Comparison of ENCODE assay signal across 1 cellular context in the genomic region with DNA sequence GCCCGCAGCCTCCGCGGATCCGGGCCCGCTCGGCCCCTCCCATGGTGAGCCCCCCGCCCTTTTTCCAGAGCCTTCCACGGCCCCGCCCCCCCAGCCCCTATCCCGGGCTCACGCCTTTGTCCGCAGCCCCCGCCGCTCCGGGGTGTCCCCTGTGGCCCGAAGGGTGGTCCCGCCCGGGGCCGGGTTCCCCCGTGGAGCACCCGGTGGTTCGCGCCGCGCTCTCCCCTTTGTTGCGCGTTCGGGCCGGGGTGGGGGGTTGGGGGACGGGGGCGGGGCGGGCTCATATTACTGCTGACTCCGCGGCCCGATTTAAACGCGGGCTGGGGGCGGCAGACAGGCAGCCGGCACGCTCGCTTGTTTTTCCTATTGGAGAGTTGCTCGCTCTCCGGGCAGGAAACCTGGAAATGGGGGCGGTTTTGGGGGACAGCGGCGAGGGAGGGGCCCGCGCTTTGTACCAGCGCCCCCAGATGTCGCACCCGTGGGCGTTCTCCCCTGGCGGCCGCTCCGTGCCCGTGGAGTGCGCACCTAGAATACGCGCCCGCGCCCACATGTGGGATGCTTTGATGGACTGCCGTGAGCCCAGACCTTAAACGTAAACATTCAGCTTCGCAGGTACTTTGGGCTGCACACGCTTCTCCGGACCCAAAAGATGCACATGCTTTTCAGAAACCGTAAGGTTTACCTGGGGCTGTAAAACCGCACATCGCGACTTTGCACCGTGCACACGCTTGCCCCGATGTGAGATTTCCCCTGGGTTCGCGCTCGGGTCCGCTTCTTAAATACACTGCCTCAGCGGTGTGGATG.
TF ChIP-seq lines count a peak whose summit lies in the region.

No MANE protein-coding gene starts in this region.

TF ChIP-seq in HEK293, 187 proteins besides CTCF, POLR2A, EP300 and RAD21 (continued from another document):
- TF ChIP-seq, protein P1, sequence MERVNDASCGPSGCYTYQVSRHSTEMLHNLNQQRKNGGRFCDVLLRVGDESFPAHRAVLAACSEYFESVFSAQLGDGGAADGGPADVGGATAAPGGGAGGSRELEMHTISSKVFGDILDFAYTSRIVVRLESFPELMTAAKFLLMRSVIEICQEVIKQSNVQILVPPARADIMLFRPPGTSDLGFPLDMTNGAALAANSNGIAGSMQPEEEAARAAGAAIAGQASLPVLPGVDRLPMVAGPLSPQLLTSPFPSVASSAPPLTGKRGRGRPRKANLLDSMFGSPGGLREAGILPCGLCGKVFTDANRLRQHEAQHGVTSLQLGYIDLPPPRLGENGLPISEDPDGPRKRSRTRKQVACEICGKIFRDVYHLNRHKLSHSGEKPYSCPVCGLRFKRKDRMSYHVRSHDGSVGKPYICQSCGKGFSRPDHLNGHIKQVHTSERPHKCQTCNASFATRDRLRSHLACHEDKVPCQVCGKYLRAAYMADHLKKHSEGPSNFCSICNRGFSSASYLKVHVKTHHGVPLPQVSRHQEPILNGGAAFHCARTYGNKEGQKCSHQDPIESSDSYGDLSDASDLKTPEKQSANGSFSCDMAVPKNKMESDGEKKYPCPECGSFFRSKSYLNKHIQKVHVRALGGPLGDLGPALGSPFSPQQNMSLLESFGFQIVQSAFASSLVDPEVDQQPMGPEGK (tag by site-specific recombination; IDR thresholded peaks at IDR 0.05), result peak; percentile 44; the same call in 1 of the 2 replicates
- 0 out of 2 replicates have a peak, but pooled peaks have one; percentile 61 for TF ChIP-seq PBX3 (CRISPR knock-in tag; IDR thresholded peaks at IDR 0.05)
- TF ChIP-seq ZNF23 (tag by site-specific recombination; IDR thresholded peaks at IDR 0.05; ENCODE audit: borderline replicate concordance), result no peak
- no peak for TF ChIP-seq ZBTB17 (tag by site-specific recombination; IDR thresholded peaks at IDR 0.05)
- TF ChIP-seq ZNF366 (tag by site-specific recombination; conservative IDR thresholded peaks at IDR 0.05), result no peak
- TF ChIP-seq SP3 (tag by site-specific recombination; IDR thresholded peaks at IDR 0.05), result 0 out of 2 replicates have a peak, but pooled peaks have one; percentile 5
- no peak for TF ChIP-seq ZNF223 (tag by site-specific recombination; IDR thresholded peaks at IDR 0.05)
- 0 out of 2 replicates have a peak, but pooled peaks have one; percentile 8 for TF ChIP-seq KLF9 (tag by site-specific recombination; IDR thresholded peaks at IDR 0.05; ENCODE audit: low read depth)
- TF ChIP-seq HOXC10 (CRISPR knock-in tag; IDR thresholded peaks at IDR 0.05), result no peak
- TF ChIP-seq, protein P2, sequence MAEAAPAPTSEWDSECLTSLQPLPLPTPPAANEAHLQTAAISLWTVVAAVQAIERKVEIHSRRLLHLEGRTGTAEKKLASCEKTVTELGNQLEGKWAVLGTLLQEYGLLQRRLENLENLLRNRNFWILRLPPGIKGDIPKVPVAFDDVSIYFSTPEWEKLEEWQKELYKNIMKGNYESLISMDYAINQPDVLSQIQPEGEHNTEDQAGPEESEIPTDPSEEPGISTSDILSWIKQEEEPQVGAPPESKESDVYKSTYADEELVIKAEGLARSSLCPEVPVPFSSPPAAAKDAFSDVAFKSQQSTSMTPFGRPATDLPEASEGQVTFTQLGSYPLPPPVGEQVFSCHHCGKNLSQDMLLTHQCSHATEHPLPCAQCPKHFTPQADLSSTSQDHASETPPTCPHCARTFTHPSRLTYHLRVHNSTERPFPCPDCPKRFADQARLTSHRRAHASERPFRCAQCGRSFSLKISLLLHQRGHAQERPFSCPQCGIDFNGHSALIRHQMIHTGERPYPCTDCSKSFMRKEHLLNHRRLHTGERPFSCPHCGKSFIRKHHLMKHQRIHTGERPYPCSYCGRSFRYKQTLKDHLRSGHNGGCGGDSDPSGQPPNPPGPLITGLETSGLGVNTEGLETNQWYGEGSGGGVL (tag by site-specific recombination; IDR thresholded peaks at IDR 0.05), result no peak
- TF ChIP-seq ZFHX2 (tag by site-specific recombination; conservative IDR thresholded peaks at IDR 0.05), result peak; percentile 92
- TF ChIP-seq GLIS2 (tag by site-specific recombination; IDR thresholded peaks at IDR 0.05), result no peak
- no peak for TF ChIP-seq ZNF221 (tag by site-specific recombination; IDR thresholded peaks at IDR 0.05; ENCODE audit: borderline replicate concordance)
- TF ChIP-seq KLF8 (tag by site-specific recombination; IDR thresholded peaks at IDR 0.05), result no peak
- TF ChIP-seq ZNF114 (tag by site-specific recombination; IDR thresholded peaks at IDR 0.05), result no peak
- no peak for TF ChIP-seq ZBTB21 (tag by site-specific recombination; IDR thresholded peaks at IDR 0.05)
- no peak for TF ChIP-seq ZBTB7A (tag by site-specific recombination; IDR thresholded peaks at IDR 0.05; ENCODE audit: low read depth)
- TF ChIP-seq ZNF843 (tag by site-specific recombination; IDR thresholded peaks at IDR 0.05), result no peak
- TF ChIP-seq ZNF155 (tag by site-specific recombination; IDR thresholded peaks at IDR 0.05), result no peak
